ENCODE assay signal across 19 cellular contexts in genomic region chr3:23446301-23446700, GRCh38.
A peak's percentile ranks its signal among the peaks of the same experiment; 100 is the strongest.
DNase-seq lines count a peak whose midpoint lies in the region; ATAC-seq, FAIRE-seq and TF ChIP-seq lines count a peak whose summit lies in the region.
"Had no signal": no experiment of that assay in that cellular context is flagged by ENCODE, and none has a peak within 500 bp of the region (broad histone marks: within the 10 kb centered on the region; RNA-seq: fewer than 3 reads in every experiment).

No MANE protein-coding gene starts in this region.

- H2BK5ac ChIP-seq in mesendoderm (ENCODE audit: low read length): no peak overlapping the region

- H3K27ac ChIP-seq in mesendoderm (ENCODE audit: low read depth, low read length): peak overlapping the region; percentile 37
- no peak overlapping the region for H3K27ac ChIP-seq in ascending aorta
- H3K27ac ChIP-seq: 22Rv1; A549; BLaER1 treated with 17β-estradiol and CSF1 and Interleukin-3, amounts not matched to agents 10 nM and 100 nM; C4-2B had no signal

- no peak for DNase-seq in GM12891 (ENCODE audit: insufficient read length, low spot score)
- DNase-seq in mesendoderm: peak; percentile 73
- DNase-seq in stimulated activated naive B cell treated with anti-CD40 and anti-IgM and Interleukin-4, amounts not matched to agents 10 μg/mL and 1 μg/mL and 100 μg/mL, for 72 hours: no peak
- no peak for DNase-seq in ascending aorta (ENCODE audit: low spot score in 2 of 2)
- DNase-seq: AML-193; Calu3; CD4-positive, alpha-beta T cell; CD8-positive, alpha-beta T cell; DMS79 treated with DMSO at 0.1 percent for 48 hours; GF-D8 had no signal

- no peaks in the 10 kb centered on the region for H3K27me3 Mint-ChIP-seq in stimulated activated naive B cell treated with anti-CD40 and anti-IgM and Interleukin-4, amounts not matched to agents 10 μg/mL and 1 μg/mL and 100 μg/mL, for 72 hours
- H3K27me3 Mint-ChIP-seq: B cell; CD4-positive, alpha-beta T cell had no signal

- no peak for TF ChIP-seq POLR2A in GM12891 (IDR thresholded peaks at IDR 0.05; ENCODE audit: low read depth, low read length)

- no peak overlapping the region for H3K4me2 ChIP-seq in mesendoderm (ENCODE audit: low read length)
- H3K4me2 ChIP-seq: A549; BLaER1 treated with 17β-estradiol and CSF1 and Interleukin-3, amounts not matched to agents 10 nM and 100 nM had no signal

- WGBS in mesendoderm (ENCODE audit: extremely low coverage, insufficient coverage, low lambda C conversion rate): no CpG with 5 or more reads among the region's 3 CpGs

- no peaks in the 10 kb centered on the region for H3K9me3 Mint-ChIP-seq in stimulated activated naive B cell treated with anti-CD40 and anti-IgM and Interleukin-4, amounts not matched to agents 10 μg/mL and 1 μg/mL and 100 μg/mL, for 72 hours
- H3K9me3 Mint-ChIP-seq: CD4-positive, alpha-beta T cell; CD8-positive, alpha-beta T cell had no signal

- no peaks in the 10 kb centered on the region for H3K9me3 ChIP-seq in ascending aorta
- H3K9me3 ChIP-seq: A549, Caco-2 had no signal

- no peaks in the 10 kb centered on the region for H3K79me2 ChIP-seq in mesendoderm (ENCODE audit: control insufficient read depth, insufficient read depth, low read length)

- FAIRE-seq in GM12891 (lab: Jason Lieb, UNC): peak; percentile 60
- FAIRE-seq: A549, D721Med, G401.6 had no signal

- H3K18ac ChIP-seq in mesendoderm (ENCODE audit: low read length): peak overlapping the region; percentile 64

- H3K27ac Mint-ChIP-seq in stimulated activated naive B cell treated with anti-CD40 and anti-IgM and Interleukin-4, amounts not matched to agents 10 μg/mL and 1 μg/mL and 100 μg/mL, for 72 hours: peak overlapping the region; percentile 22
- H3K27ac Mint-ChIP-seq: B cell; CD4-positive, alpha-beta T cell; CD8-positive, alpha-beta T cell had no signal

- H3K36me3 ChIP-seq in mesendoderm (ENCODE audit: control insufficient read depth, insufficient read depth, low read length) (no peaks in the 10 kb centered on the region), ascending aorta (no peaks in the 10 kb centered on the region)
- H3K36me3 ChIP-seq: BLaER1 treated with 17β-estradiol and CSF1 and Interleukin-3, amounts not matched to agents 10 nM and 100 nM had no signal

- H2BK120ac ChIP-seq in mesendoderm (ENCODE audit: low read depth, low read length): no peak overlapping the region

- H3K36me3 Mint-ChIP-seq in stimulated activated naive B cell treated with anti-CD40 and anti-IgM and Interleukin-4, amounts not matched to agents 10 μg/mL and 1 μg/mL and 100 μg/mL, for 72 hours: peaks cover 0 to 6% of the 10 kb centered on the region in 2 donors
- H3K36me3 Mint-ChIP-seq: CD8-positive, alpha-beta T cell had no signal

- no peak overlapping the region for H4K8ac ChIP-seq in mesendoderm (ENCODE audit: low read depth, low read length)

- no peak overlapping the region for H3K4me3 Mint-ChIP-seq in stimulated activated naive B cell treated with anti-CD40 and anti-IgM and Interleukin-4, amounts not matched to agents 10 μg/mL and 1 μg/mL and 100 μg/mL, for 72 hours
- H3K4me3 Mint-ChIP-seq: B cell; CD4-positive, alpha-beta T cell; CD8-positive, alpha-beta T cell had no signal

- intact Hi-C loops in ascending aorta (cut with DNase I): no loop called here

- H2BK15ac ChIP-seq in mesendoderm (replicated peaks; ENCODE audit: low read depth): no peak overlapping the region

- no peaks in the 10 kb centered on the region for H3K27me3 ChIP-seq in mesendoderm (ENCODE audit: insufficient read depth, low read length, poor library complexity)
- H3K27me3 ChIP-seq in ascending aorta: no peaks in the 10 kb centered on the region

- H2AK5ac ChIP-seq in mesendoderm (ENCODE audit: low read length): no peak overlapping the region

- H3K9ac ChIP-seq in mesendoderm (ENCODE audit: low read length): no peak overlapping the region
- H3K9ac ChIP-seq: BLaER1 treated with 17β-estradiol and CSF1 and Interleukin-3, amounts not matched to agents 10 nM and 100 nM had no signal

- peaks cover 7% of the 10 kb centered on the region for H3K4me1 ChIP-seq in mesendoderm (ENCODE audit: control insufficient read depth, low read depth, low read length)
- H3K4me1 ChIP-seq in ascending aorta: no peaks in the 10 kb centered on the region
- H3K4me1 ChIP-seq: A549 had no signal

- H3K4me1 Mint-ChIP-seq in stimulated activated naive B cell treated with anti-CD40 and anti-IgM and Interleukin-4, amounts not matched to agents 10 μg/mL and 1 μg/mL and 100 μg/mL, for 72 hours: peaks cover 44 to 76% of the 10 kb centered on the region in 2 donors

- H3K79me1 ChIP-seq in mesendoderm (ENCODE audit: low read length): peaks cover 3% of the 10 kb centered on the region

- no peak overlapping the region for H3K56ac ChIP-seq in mesendoderm (ENCODE audit: low read length)

- no peak overlapping the region for H3K4me3 ChIP-seq in mesendoderm (ENCODE audit: low read length)
- no peak overlapping the region for H3K4me3 ChIP-seq in ascending aorta
- H3K4me3 ChIP-seq: A549; BLaER1 treated with 17β-estradiol and CSF1 and Interleukin-3, amounts not matched to agents 10 nM and 100 nM had no signal

- no peak overlapping the region for H3K23ac ChIP-seq in mesendoderm (ENCODE audit: low read length)

- H3K4ac ChIP-seq in mesendoderm (ENCODE audit: low read depth, low read length): peak overlapping the region; percentile 36

- ATAC-seq in stimulated activated naive B cell treated with anti-CD40 and anti-IgM and Interleukin-4, amounts not matched to agents 10 μg/mL and 1 μg/mL and 100 μg/mL, for 72 hours (replicated peaks): no peak
- no peak for ATAC-seq in GM19395 (IDR thresholded peaks at IDR 0.05; ENCODE audit: unreplicated experiment)
- ATAC-seq: A549; CD8-positive, alpha-beta T cell had no signal

- TF ChIP-seq CTCF in ascending aorta (IDR thresholded peaks at IDR 0.05): no peak

- no peak overlapping the region for H4K5ac ChIP-seq in mesendoderm (ENCODE audit: low read length)

TF ChIP-seq in GM12891, 5 proteins besides CTCF, POLR2A, EP300 and RAD21:
- TF ChIP-seq TAF1 (IDR thresholded peaks at IDR 0.05; ENCODE audit: low read depth, low read length): no peak
- no peak for TF ChIP-seq SPI1 (IDR thresholded peaks at IDR 0.05; ENCODE audit: low read depth, low read length)
- no peak for TF ChIP-seq PAX5 (IDR thresholded peaks at IDR 0.05; ENCODE audit: insufficient read depth, low read length, severe bottlenecking)
- no peak for TF ChIP-seq POLR2AphosphoS5 (IDR thresholded peaks at IDR 0.05; ENCODE audit: low read depth, low read length)
- TF ChIP-seq POU2F2 (IDR thresholded peaks at IDR 0.05; ENCODE audit: low read depth, low read length): no peak
